12 cellular contexts compared by ENCODE assay signal in genomic region chr17:10699861-10700260, GRCh38. TPM values are rescaled to one million over a fixed set of nuclear protein-coding genes. Genes with fewer than 3 reads are reported as not detected.
DNase-seq lines count a peak whose midpoint lies in the region; ATAC-seq and TF ChIP-seq lines count a peak whose summit lies in the region.
"Had no signal": no experiment of that assay in that cellular context is flagged by ENCODE, and none has a peak within 500 bp of the region (broad histone marks: within the 10 kb centered on the region; RNA-seq: fewer than 3 reads in every experiment).

No MANE protein-coding gene starts in this region.

- H3K27me3 Mint-ChIP-seq in activated B cell treated with CpG ODN at 0.5 μM for 24 hours, result no peaks in the 10 kb centered on the region
- H3K27me3 Mint-ChIP-seq in type B pancreatic cell, result no peaks in the 10 kb centered on the region

- H3K4me3 Mint-ChIP-seq in activated B cell treated with CpG ODN at 0.5 μM for 24 hours (peak overlapping the region; percentile 16), type B pancreatic cell (peak overlapping the region; percentile 58)
- H3K4me3 Mint-ChIP-seq: endodermal cell had no signal

- intact Hi-C loops in activated B cell treated with CpG ODN at 0.5 μM for 24 hours (cut with micrococcal nuclease), result loop anchor here (5.0 kb wide), 1 partner anchor 68 kb away; no protein-coding TSS in a partner anchor

- H3K27ac Mint-ChIP-seq in activated B cell treated with CpG ODN at 0.5 μM for 24 hours (peak overlapping the region; percentile 55), type B pancreatic cell (no peak overlapping the region)
- H3K27ac Mint-ChIP-seq: endodermal cell had no signal

- peak in 4 of 6 experiments; percentile 19 to 73 (median 66) for DNase-seq in stimulated activated naive CD4-positive, alpha-beta T cell (lab: John Stamatoyannopoulos, UW)
- no peak for DNase-seq in stimulated activated naive CD4-positive, alpha-beta T cell treated with Interleukin-2 at 50 U/mL for 16 hours (lab: John Stamatoyannopoulos, UW)
- DNase-seq in activated B cell treated with CpG ODN at 0.5 μM for 24 hours, result no peak
- DNase-seq in germinal center (ENCODE audit: low spot score), result peak; percentile 6
- DNase-seq in type B pancreatic cell (ENCODE audit: extremely low spot score, unreplicated experiment), result no peak
- DNase-seq in middle frontal gyrus (ENCODE audit: extremely low spot score, low spot score), result no peak
- no peak for DNase-seq in ureter (ENCODE audit: low spot score)
- DNase-seq in medulla oblongata (ENCODE audit: extremely low spot score), result no peak
- DNase-seq: C1 segment of cervical spinal cord, endodermal cell, hypothalamus, testis had no signal

- no peak for ATAC-seq in activated B cell treated with CpG ODN at 0.5 μM for 24 hours (ENCODE audit: low read depth)

- peaks cover 25% of the 10 kb centered on the region for H3K36me3 Mint-ChIP-seq in activated B cell treated with CpG ODN at 0.5 μM for 24 hours (ENCODE audit: low read depth)
- peaks cover 4% of the 10 kb centered on the region for H3K36me3 Mint-ChIP-seq in type B pancreatic cell

- POLR2A ChIA-PET in activated B cell treated with CpG ODN at 0.5 μM for 24 hours (lab: Charles Lee), result no interaction called here

- CTCF ChIA-PET in activated B cell treated with CpG ODN at 0.5 μM for 24 hours (lab: Charles Lee), result no interaction called here

- TF ChIP-seq CTCF in activated B cell treated with CpG ODN at 0.5 μM for 24 hours (IDR thresholded peaks at IDR 0.05) (no peak), type B pancreatic cell (conservative IDR thresholded peaks at IDR 0.05) (no peak)

- H3K4me1 Mint-ChIP-seq in activated B cell treated with CpG ODN at 0.5 μM for 24 hours (peaks cover 60% of the 10 kb centered on the region), type B pancreatic cell (ENCODE audit: unreplicated experiment) (peaks cover 21% of the 10 kb centered on the region)

- H3K9me3 Mint-ChIP-seq in activated B cell treated with CpG ODN at 0.5 μM for 24 hours (no peaks in the 10 kb centered on the region), type B pancreatic cell (no peaks in the 10 kb centered on the region)
- H3K9me3 Mint-ChIP-seq: endodermal cell had no signal

RNA-seq across cellular contexts. Expression of gene ADPRM, which starts 2.5 kb away (rescaled TPM):
- 14.1 and 14.8 TPM in 2 replicates for total RNA-seq in activated B cell treated with CpG ODN at 0.5 μM for 24 hours
- 7.8 and 9.7 TPM in 2 replicates for total RNA-seq in type B pancreatic cell (ENCODE audit: low replicate concordance)
- 12.8 TPM for total RNA-seq in ureter

RNA-seq across cellular contexts. Expression of gene SCO1, which starts 2.5 kb away (rescaled TPM):
- total RNA-seq in activated B cell treated with CpG ODN at 0.5 μM for 24 hours (27.9 and 33.3 TPM in 2 replicates), type B pancreatic cell (ENCODE audit: low replicate concordance) (34.4 and 35.1 TPM in 2 replicates), ureter (35.9 TPM)

RNA-seq across cellular contexts. Expression of gene TMEM220, which starts 30.0 kb away (rescaled TPM):
- total RNA-seq in activated B cell treated with CpG ODN at 0.5 μM for 24 hours, result 1.6 and 2.4 TPM in 2 replicates
- total RNA-seq in type B pancreatic cell (ENCODE audit: low replicate concordance), result 3.8 and 7.6 TPM in 2 replicates
- total RNA-seq in ureter, result 17.6 TPM

RNA-seq across cellular contexts. Expression of gene MYH3, which starts 42.8 kb away (rescaled TPM):
- 5.8 and 5.9 TPM in 2 replicates for total RNA-seq in activated B cell treated with CpG ODN at 0.5 μM for 24 hours
- total RNA-seq in type B pancreatic cell (ENCODE audit: low replicate concordance), result 2.4 and 11.2 TPM in 2 replicates
- total RNA-seq in ureter, result 6.2 TPM

Comparison
In these comparisons a context has a peak if more than half of its experiments do, and no peak if none do; other contexts are left out.
1. DNase-seq: peak in stimulated activated naive CD4-positive, alpha-beta T cell (4 of 6) and germinal center (single experiment); none in stimulated activated naive CD4-positive, alpha-beta T cell treated with Interleukin-2 at 50 U/mL for 16 hours (single experiment), activated B cell treated with CpG ODN at 0.5 μM for 24 hours (single experiment), type B pancreatic cell (single experiment), middle frontal gyrus (single experiment), ureter (single experiment) and medulla oblongata (single experiment).